11 cellular contexts compared by ENCODE assay signal in the genomic region with DNA sequence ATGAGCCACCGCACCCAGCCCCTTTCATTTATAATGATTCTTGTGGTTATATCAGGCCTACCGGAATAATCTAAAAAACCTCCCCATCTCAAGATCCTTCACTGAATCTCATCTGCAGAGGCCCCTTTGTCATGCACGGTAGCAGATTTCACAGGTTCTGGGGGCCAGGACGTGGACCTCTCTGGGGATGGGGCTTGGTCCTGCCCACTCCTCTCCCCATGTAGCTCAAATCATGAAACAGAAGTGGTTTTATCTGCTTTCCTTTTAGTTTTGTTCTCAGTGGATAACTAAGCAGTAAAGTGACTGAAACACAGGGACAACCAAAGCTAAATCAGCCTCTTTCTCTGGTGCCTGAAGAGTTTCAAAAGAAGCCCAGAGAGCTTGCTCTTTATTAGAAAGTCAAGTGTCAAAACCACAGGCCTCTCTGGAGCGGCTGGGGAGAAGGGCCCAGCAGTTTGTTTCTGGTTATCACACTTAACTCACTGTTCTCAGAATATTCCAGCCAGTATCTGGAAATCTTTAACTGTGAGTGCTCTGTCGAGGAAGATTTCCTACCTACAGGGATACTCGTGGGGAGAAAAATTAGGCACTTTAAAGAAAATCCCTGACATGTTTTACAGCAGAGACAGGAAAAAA.
A peak's percentile ranks its signal among the peaks of the same experiment; 100 is the strongest.
DNase-seq lines count a peak whose midpoint lies in the region; ATAC-seq and TF ChIP-seq lines count a peak whose summit lies in the region.
"Had no signal": no experiment of that assay in that cellular context is flagged by ENCODE, and none has a peak within 500 bp of the region (broad histone marks: within the 10 kb centered on the region; RNA-seq: fewer than 3 reads in every experiment).

No MANE protein-coding gene starts in this region.

- H3K27me3 ChIP-seq in left lung = no peaks in the 10 kb centered on the region
- H3K27me3 ChIP-seq in ovary = no peaks in the 10 kb centered on the region

- no peak for TF ChIP-seq EP300 in ovary (IDR thresholded peaks at IDR 0.05)

- no peak for DNase-seq in left lung
- DNase-seq in ovary = no peak
- no peak for DNase-seq in stimulated activated naive B cell treated with anti-CD40 and anti-IgM and Interleukin-4, amounts not matched to agents 10 μg/mL and 1 μg/mL and 100 μg/mL, for 72 hours
- no peak for DNase-seq in NCI-H2171 (lab: John Stamatoyannopoulos, UW)
- no peak for DNase-seq in NCI-H82 (lab: John Stamatoyannopoulos, UW)
- DNase-seq: HFFc6; NCI-H524; stimulated activated naive CD4-positive, alpha-beta T cell had no signal

- no peak overlapping the region for H3K27ac Mint-ChIP-seq in stimulated activated naive B cell treated with anti-CD40 and anti-IgM and Interleukin-4, amounts not matched to agents 10 μg/mL and 1 μg/mL and 100 μg/mL, for 72 hours
- H3K27ac Mint-ChIP-seq: HFFc6 had no signal

- WGBS in ovary, 3 donors = 73 to 80% (median 77%) methylated on average over 7 of the region's 7 CpGs

- TF ChIP-seq CTCF in left lung (IDR thresholded peaks at IDR 0.05) = no peak
- TF ChIP-seq CTCF in ovary (IDR thresholded peaks at IDR 0.05) = no peak

- H3K4me3 Mint-ChIP-seq in stimulated activated naive B cell treated with anti-CD40 and anti-IgM and Interleukin-4, amounts not matched to agents 10 μg/mL and 1 μg/mL and 100 μg/mL, for 72 hours = no peak overlapping the region
- H3K4me3 Mint-ChIP-seq: HFFc6 had no signal

- TF ChIP-seq POLR2A in ovary (IDR thresholded peaks at IDR 0.05) = no peak

- peaks cover 0 to 5% of the 10 kb centered on the region in 2 donors for H3K27me3 Mint-ChIP-seq in stimulated activated naive B cell treated with anti-CD40 and anti-IgM and Interleukin-4, amounts not matched to agents 10 μg/mL and 1 μg/mL and 100 μg/mL, for 72 hours

- H3K9me3 ChIP-seq in left lung (no peaks in the 10 kb centered on the region), ovary (no peaks in the 10 kb centered on the region)

- intact Hi-C loops in left lung (cut with DNase I) = no loop called here
- intact Hi-C loops in ovary (cut with DNase I) = no loop called here

- H3K27ac ChIP-seq in left lung = peak overlapping the region in 1 of 2 donors; percentile 21
- no peak overlapping the region for H3K27ac ChIP-seq in ovary

- H3K36me3 ChIP-seq in left lung (no peaks in the 10 kb centered on the region), ovary (no peaks in the 10 kb centered on the region)

- H3K9me3 Mint-ChIP-seq in stimulated activated naive B cell treated with anti-CD40 and anti-IgM and Interleukin-4, amounts not matched to agents 10 μg/mL and 1 μg/mL and 100 μg/mL, for 72 hours = no peaks in the 10 kb centered on the region
- H3K9me3 Mint-ChIP-seq: HFFc6 had no signal

- no peaks in the 10 kb centered on the region for H3K36me3 Mint-ChIP-seq in stimulated activated naive B cell treated with anti-CD40 and anti-IgM and Interleukin-4, amounts not matched to agents 10 μg/mL and 1 μg/mL and 100 μg/mL, for 72 hours

- ATAC-seq in GM18502 (IDR thresholded peaks at IDR 0.05; ENCODE audit: poor library complexity, unreplicated experiment) (peak; percentile 87), GM21723 (IDR thresholded peaks at IDR 0.05; ENCODE audit: unreplicated experiment) (peak; percentile 92), HG03571 (IDR thresholded peaks at IDR 0.05; ENCODE audit: unreplicated experiment) (peak; percentile 69), left lung (peak; percentile 90)
- ATAC-seq in stimulated activated naive B cell treated with anti-CD40 and anti-IgM and Interleukin-4, amounts not matched to agents 10 μg/mL and 1 μg/mL and 100 μg/mL, for 72 hours (replicated peaks) = no peak

- peaks cover 8 to 29% of the 10 kb centered on the region in 2 donors for H3K4me1 ChIP-seq in left lung
- H3K4me1 ChIP-seq in ovary (ENCODE audit: insufficient read depth) = no peaks in the 10 kb centered on the region

- no peaks in the 10 kb centered on the region for H3K4me1 Mint-ChIP-seq in stimulated activated naive B cell treated with anti-CD40 and anti-IgM and Interleukin-4, amounts not matched to agents 10 μg/mL and 1 μg/mL and 100 μg/mL, for 72 hours

- no peak overlapping the region for H3K4me3 ChIP-seq in left lung
- no peak overlapping the region for H3K4me3 ChIP-seq in ovary

Comparison
In these comparisons a context has a peak if more than half of its experiments do, and no peak if none do; other contexts are left out.
1. ATAC-seq: peak in GM18502 (single experiment), GM21723 (single experiment), HG03571 (single experiment) and left lung (single experiment); none in stimulated activated naive B cell treated with anti-CD40 and anti-IgM and Interleukin-4, amounts not matched to agents 10 μg/mL and 1 μg/mL and 100 μg/mL, for 72 hours (0 of 2).